Comparison of ENCODE assay signal across 9 cellular contexts in the genomic region with DNA sequence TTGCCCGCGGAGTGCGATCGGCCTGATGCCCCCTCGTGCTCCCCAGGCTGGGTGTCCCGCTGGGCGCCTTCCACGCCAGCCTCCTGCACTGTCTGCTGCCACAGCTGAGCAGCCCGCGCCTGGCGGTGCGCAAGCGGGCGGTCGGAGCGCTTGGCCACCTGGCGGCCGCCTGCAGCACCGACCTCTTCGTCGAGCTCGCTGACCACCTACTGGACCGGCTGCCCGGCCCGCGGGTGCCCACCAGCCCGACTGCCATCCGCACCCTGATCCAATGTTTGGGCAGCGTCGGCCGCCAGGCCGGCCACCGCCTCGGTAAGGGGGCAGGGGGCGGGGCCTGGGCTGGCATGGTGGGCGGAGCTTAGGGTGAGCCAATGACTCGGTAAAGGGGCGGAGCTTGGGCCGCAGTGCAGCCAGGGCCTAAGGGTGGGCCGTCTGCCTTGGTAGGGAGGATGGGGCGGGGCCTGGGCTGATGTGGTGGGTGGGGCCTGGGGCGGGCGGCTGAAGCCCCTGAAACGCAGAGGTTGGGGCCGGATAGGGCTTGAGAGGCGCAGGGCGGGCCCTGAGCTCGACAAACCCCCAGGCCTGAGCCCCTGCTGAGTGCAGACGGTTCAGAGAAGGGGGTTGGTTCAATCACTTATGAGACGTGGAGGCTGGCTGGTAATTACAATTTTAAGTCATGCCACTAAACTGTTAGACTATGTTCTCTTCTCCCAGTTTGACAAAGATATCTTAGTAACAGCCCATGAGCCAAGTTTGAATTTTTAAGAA. TPM values are rescaled to one million over a fixed set of nuclear protein-coding genes. Genes with fewer than 3 reads are reported as not detected.
DNase-seq lines count a peak whose midpoint lies in the region; ATAC-seq and TF ChIP-seq lines count a peak whose summit lies in the region.
"Had no signal": no experiment of that assay in that cellular context is flagged by ENCODE, and none has a peak within 500 bp of the region (broad histone marks: within the 10 kb centered on the region; RNA-seq: fewer than 3 reads in every experiment).

No MANE protein-coding gene starts in this region.

- peaks cover 6% of the 10 kb centered on the region for H3K4me1 ChIP-seq in mucosa of descending colon (ENCODE audit: low read depth)

- H3K9me3 ChIP-seq in mucosa of descending colon: no peaks in the 10 kb centered on the region

- ATAC-seq in HG03432 (IDR thresholded peaks at IDR 0.05; ENCODE audit: unreplicated experiment) (peak; percentile 99), mucosa of descending colon (peak; percentile 99)

- no peaks in the 10 kb centered on the region for H3K36me3 ChIP-seq in mucosa of descending colon (ENCODE audit: low read depth)

- TF ChIP-seq CTCF in epithelial cell of esophagus (IDR thresholded peaks at IDR 0.05; ENCODE audit: insufficient read depth, low read depth, low read length, missing control alignments) (peak; percentile 38), mucosa of descending colon (IDR thresholded peaks at IDR 0.05) (peak; percentile 61)

- peak overlapping the region; percentile 52 for H3K4me3 ChIP-seq in epithelial cell of esophagus (ENCODE audit: low read length)
- H3K4me3 ChIP-seq in mucosa of descending colon: peak overlapping the region; percentile 21

- intact Hi-C loops in mucosa of descending colon (cut with DNase I, micrococcal nuclease): no loop called here

- DNase-seq in Ammon's horn (ENCODE audit: low spot score) (peak; percentile 99), GM19238 (ENCODE audit: insufficient read length, low spot score) (peak; percentile 94), NOMO-1 treated with dmso at 0.1 percent for 144 hours (lab: John Stamatoyannopoulos, UW; ENCODE audit: unreplicated experiment) (peak; percentile 83), activated T-cell treated with anti-CD3 and anti-CD28 coated beads for 1 hour (ENCODE audit: low read depth) (peak; percentile 96), epithelial cell of esophagus (ENCODE audit: low read depth) (peak; percentile 88), mucosa of descending colon (peak; percentile 96 to 98 (median 97))
- DNase-seq in stimulated activated CD8-positive, alpha-beta memory T cell treated with anti-CD3 and anti-CD28 coated beads, Interleukin-2, amount 100 ng/mL, for 48 hours (ENCODE audit: low read depth in 2 of 2): peak; percentile 94 to 95

RNA-seq across cellular contexts. Expression of a gene that starts 13.7 kb away (rescaled TPM):
- total RNA-seq in mucosa of descending colon: 10 to 100 TPM in 1 of 3 donors, 1 to 10 TPM in 2; 1.3 to 14.1 (median 1.4) TPM

RNA-seq across cellular contexts. Expression of a gene that starts 31.2 kb away (rescaled TPM):
- 1,000 to 10,000 TPM; 1,042 to 1,233 (median 1,185) TPM for total RNA-seq in mucosa of descending colon

RNA-seq across cellular contexts. Expression of a gene that starts 51.1 kb away (rescaled TPM):
- total RNA-seq in mucosa of descending colon: not detected
- total RNA-seq: T-helper 1 cell treated with Interleukin-12 subunit alpha and Interleukin-12 subunit beta and Interleukin-4 antibody, amounts not matched to agents 30 ng/mL and 1 ng/mL, for 36 hours had no signal

Comparison
In these comparisons a context has a peak if more than half of its experiments do, and no peak if none do; other contexts are left out.
1. Peak in every context shown above with its lines: DNase-seq, ATAC-seq and H3K4me3 ChIP-seq.